1 cellular context compared by ENCODE assay signal in the genomic region with DNA sequence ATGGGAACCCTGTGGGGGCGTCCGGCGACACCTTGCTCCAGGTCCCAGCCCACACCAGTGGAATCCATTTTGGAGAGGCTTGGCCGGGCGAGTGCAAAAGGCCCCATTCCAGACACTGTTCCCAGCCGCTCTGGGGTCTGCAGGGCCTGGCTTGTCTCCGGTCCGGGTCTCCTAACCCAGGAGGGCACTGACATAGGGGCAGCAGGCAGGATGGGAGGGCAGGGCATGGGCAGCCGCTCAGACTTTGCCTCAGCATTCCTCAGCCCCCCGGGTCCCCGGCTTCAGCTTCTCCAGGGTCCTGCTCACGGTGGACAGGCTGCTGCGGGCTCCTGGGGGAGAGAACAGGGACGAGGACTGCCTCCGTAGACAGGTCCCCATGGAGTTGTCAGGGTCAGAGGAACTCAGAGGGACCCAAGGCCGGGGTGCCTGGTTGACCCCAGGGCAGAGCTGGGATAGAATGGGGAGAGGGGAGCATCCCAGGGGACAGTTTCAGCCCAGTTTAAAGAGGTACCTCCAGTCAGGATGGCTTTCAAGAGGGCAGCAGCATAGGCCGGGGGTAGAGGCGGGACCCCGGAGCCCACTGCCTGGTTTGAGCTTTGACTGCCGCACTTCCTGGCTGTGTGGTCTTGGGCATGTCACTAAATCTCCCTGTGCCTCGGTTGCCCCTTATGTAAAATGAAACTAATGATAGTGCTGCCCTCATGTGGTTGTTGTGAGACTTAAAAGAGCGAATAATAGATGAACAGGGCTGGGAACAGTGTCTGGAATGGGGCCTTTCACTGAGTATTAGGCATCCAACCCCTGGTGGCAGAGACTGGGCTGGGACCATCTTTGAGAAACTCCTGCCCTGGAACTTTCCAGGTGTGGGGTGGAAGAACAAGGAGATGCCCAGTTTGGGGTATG.
TF ChIP-seq lines count a peak whose summit lies in the region.

No MANE protein-coding gene starts in this region.

TF ChIP-seq in GM23338, 12 proteins besides CTCF, POLR2A, EP300 and RAD21:
- TF ChIP-seq, protein P1, sequence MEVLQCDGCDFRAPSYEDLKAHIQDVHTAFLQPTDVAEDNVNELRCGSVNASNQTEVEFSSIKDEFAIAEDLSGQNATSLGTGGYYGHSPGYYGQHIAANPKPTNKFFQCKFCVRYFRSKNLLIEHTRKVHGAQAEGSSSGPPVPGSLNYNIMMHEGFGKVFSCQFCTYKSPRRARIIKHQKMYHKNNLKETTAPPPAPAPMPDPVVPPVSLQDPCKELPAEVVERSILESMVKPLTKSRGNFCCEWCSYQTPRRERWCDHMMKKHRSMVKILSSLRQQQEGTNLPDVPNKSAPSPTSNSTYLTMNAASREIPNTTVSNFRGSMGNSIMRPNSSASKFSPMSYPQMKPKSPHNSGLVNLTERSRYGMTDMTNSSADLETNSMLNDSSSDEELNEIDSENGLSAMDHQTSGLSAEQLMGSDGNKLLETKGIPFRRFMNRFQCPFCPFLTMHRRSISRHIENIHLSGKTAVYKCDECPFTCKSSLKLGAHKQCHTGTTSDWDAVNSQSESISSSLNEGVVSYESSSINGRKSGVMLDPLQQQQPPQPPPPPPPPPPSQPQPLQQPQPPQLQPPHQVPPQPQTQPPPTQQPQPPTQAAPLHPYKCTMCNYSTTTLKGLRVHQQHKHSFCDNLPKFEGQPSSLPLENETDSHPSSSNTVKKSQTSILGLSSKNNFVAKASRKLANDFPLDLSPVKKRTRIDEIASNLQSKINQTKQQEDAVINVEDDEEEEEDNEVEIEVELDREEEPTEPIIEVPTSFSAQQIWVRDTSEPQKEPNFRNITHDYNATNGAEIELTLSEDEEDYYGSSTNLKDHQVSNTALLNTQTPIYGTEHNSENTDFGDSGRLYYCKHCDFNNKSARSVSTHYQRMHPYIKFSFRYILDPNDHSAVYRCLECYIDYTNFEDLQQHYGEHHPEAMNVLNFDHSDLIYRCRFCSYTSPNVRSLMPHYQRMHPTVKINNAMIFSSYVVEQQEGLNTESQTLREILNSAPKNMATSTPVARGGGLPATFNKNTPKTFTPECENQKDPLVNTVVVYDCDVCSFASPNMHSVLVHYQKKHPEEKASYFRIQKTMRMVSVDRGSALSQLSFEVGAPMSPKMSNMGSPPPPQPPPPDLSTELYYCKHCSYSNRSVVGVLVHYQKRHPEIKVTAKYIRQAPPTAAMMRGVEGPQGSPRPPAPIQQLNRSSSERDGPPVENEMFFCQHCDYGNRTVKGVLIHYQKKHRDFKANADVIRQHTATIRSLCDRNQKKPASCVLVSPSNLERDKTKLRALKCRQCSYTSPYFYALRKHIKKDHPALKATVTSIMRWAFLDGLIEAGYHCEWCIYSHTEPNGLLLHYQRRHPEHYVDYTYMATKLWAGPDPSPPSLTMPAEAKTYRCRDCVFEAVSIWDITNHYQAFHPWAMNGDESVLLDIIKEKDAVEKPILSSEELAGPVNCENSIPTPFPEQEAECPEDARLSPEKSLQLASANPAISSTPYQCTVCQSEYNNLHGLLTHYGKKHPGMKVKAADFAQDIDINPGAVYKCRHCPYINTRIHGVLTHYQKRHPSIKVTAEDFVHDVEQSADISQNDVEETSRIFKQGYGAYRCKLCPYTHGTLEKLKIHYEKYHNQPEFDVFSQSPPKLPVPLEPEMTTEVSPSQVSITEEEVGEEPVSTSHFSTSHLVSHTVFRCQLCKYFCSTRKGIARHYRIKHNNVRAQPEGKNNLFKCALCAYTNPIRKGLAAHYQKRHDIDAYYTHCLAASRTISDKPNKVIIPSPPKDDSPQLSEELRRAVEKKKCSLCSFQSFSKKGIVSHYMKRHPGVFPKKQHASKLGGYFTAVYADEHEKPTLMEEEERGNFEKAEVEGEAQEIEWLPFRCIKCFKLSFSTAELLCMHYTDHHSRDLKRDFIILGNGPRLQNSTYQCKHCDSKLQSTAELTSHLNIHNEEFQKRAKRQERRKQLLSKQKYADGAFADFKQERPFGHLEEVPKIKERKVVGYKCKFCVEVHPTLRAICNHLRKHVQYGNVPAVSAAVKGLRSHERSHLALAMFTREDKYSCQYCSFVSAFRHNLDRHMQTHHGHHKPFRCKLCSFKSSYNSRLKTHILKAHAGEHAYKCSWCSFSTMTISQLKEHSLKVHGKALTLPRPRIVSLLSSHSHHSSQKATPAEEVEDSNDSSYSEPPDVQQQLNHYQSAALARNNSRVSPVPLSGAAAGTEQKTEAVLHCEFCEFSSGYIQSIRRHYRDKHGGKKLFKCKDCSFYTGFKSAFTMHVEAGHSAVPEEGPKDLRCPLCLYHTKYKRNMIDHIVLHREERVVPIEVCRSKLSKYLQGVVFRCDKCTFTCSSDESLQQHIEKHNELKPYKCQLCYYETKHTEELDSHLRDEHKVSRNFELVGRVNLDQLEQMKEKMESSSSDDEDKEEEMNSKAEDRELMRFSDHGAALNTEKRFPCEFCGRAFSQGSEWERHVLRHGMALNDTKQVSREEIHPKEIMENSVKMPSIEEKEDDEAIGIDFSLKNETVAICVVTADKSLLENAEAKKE (CRISPR knock-in tag; IDR thresholded peaks at IDR 0.05), result no peak
- TF ChIP-seq ZNF114 (CRISPR knock-in tag; IDR thresholded peaks at IDR 0.05) (no peak), CREB1 (CRISPR knock-in tag; IDR thresholded peaks at IDR 0.05; ENCODE audit: low read depth) (no peak), EZH2 (IDR thresholded peaks at IDR 0.05; ENCODE audit: low read depth, unreplicated experiment) (no peak), ZNF331 (CRISPR knock-in tag; IDR thresholded peaks at IDR 0.05; ENCODE audit: low read depth) (no peak), EZH2phosphoT487 (IDR thresholded peaks at IDR 0.05; ENCODE audit: unreplicated experiment) (no peak), NANOG (IDR thresholded peaks at IDR 0.05; ENCODE audit: borderline replicate concordance) (no peak), POLR2AphosphoS5 (IDR thresholded peaks at IDR 0.05; ENCODE audit: low read depth) (no peak), JUNB (IDR thresholded peaks at IDR 0.05; ENCODE audit: unreplicated experiment) (no peak)
- TF ChIP-seq, protein P2, sequence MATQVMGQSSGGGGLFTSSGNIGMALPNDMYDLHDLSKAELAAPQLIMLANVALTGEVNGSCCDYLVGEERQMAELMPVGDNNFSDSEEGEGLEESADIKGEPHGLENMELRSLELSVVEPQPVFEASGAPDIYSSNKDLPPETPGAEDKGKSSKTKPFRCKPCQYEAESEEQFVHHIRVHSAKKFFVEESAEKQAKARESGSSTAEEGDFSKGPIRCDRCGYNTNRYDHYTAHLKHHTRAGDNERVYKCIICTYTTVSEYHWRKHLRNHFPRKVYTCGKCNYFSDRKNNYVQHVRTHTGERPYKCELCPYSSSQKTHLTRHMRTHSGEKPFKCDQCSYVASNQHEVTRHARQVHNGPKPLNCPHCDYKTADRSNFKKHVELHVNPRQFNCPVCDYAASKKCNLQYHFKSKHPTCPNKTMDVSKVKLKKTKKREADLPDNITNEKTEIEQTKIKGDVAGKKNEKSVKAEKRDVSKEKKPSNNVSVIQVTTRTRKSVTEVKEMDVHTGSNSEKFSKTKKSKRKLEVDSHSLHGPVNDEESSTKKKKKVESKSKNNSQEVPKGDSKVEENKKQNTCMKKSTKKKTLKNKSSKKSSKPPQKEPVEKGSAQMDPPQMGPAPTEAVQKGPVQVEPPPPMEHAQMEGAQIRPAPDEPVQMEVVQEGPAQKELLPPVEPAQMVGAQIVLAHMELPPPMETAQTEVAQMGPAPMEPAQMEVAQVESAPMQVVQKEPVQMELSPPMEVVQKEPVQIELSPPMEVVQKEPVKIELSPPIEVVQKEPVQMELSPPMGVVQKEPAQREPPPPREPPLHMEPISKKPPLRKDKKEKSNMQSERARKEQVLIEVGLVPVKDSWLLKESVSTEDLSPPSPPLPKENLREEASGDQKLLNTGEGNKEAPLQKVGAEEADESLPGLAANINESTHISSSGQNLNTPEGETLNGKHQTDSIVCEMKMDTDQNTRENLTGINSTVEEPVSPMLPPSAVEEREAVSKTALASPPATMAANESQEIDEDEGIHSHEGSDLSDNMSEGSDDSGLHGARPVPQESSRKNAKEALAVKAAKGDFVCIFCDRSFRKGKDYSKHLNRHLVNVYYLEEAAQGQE (IDR thresholded peaks at IDR 0.05; ENCODE audit: unreplicated experiment), result no peak
- TF ChIP-seq, protein P3, sequence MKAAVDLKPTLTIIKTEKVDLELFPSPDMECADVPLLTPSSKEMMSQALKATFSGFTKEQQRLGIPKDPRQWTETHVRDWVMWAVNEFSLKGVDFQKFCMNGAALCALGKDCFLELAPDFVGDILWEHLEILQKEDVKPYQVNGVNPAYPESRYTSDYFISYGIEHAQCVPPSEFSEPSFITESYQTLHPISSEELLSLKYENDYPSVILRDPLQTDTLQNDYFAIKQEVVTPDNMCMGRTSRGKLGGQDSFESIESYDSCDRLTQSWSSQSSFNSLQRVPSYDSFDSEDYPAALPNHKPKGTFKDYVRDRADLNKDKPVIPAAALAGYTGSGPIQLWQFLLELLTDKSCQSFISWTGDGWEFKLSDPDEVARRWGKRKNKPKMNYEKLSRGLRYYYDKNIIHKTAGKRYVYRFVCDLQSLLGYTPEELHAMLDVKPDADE (IDR thresholded peaks at IDR 0.05), result no peak
TF ChIP-seq in GM23338: peak in this region for 0.
